In genomic region chr5:145922059-145922458, GRCh38 we compare ENCODE assay signal across 1 cellular context.
TF ChIP-seq lines count a peak whose summit lies in the region.

No MANE protein-coding gene starts in this region.

TF ChIP-seq in IMR-90, 13 proteins besides CTCF, POLR2A, EP300 and RAD21 (continued from another document):
- TF ChIP-seq USF2 (IDR thresholded peaks at IDR 0.05; ENCODE audit: low read depth, low read length) = no peak
